In genomic region chr14:54503476-54503875, GRCh38 we compare ENCODE assay signal across 9 cellular contexts. TPM values are rescaled to one million over a fixed set of nuclear protein-coding genes. Genes with fewer than 3 reads are reported as not detected.
A peak's percentile ranks its signal among the peaks of the same experiment; 100 is the strongest.
DNase-seq lines count a peak whose midpoint lies in the region; ATAC-seq and TF ChIP-seq lines count a peak whose summit lies in the region.
"Had no signal": no experiment of that assay in that cellular context is flagged by ENCODE, and none has a peak within 500 bp of the region (broad histone marks: within the 10 kb centered on the region; RNA-seq: fewer than 3 reads in every experiment).

No MANE protein-coding gene starts in this region.

- DNase-seq in ELR (ENCODE audit: low read depth) = peak; percentile 66
- DNase-seq in LNCaP clone FGC (ENCODE audit: low read depth) = no peak
- no peak for DNase-seq in chondrocyte (ENCODE audit: low spot score)
- DNase-seq in neural crest cell (ENCODE audit: low read depth, low spot score) = no peak
- no peak for DNase-seq in tibial artery
- no peak for DNase-seq in GM19240 (ENCODE audit: insufficient read length, low spot score)
- no peak for DNase-seq in stimulated activated naive B cell treated with anti-CD40 and anti-IgM and Interleukin-4, amounts not matched to agents 10 μg/mL and 1 μg/mL and 100 μg/mL, for 72 hours
- no peak for DNase-seq in HuH-7.5 (ENCODE audit: low spot score)
- DNase-seq: NCI-H1436 had no signal

- no peaks in the 10 kb centered on the region for H3K4me1 Mint-ChIP-seq in chondrocyte (ENCODE audit: low read depth)
- no peaks in the 10 kb centered on the region for H3K4me1 Mint-ChIP-seq in neural crest cell
- H3K4me1 Mint-ChIP-seq in stimulated activated naive B cell treated with anti-CD40 and anti-IgM and Interleukin-4, amounts not matched to agents 10 μg/mL and 1 μg/mL and 100 μg/mL, for 72 hours = peaks cover 0 to 5% of the 10 kb centered on the region in 2 donors

- H3K27me3 ChIP-seq in tibial artery = peaks cover 0 to 3% of the 10 kb centered on the region in 2 donors

- H3K27ac ChIP-seq in tibial artery = no peak overlapping the region

- H3K9me3 ChIP-seq in tibial artery = no peaks in the 10 kb centered on the region

- H3K4me3 ChIP-seq in LNCaP clone FGC (ENCODE audit: low read depth, low read length) (no peak overlapping the region), tibial artery (no peak overlapping the region)

- H3K36me3 ChIP-seq in tibial artery = no peaks in the 10 kb centered on the region

- TF ChIP-seq CTCF in LNCaP clone FGC (IDR thresholded peaks at IDR 0.05; ENCODE audit: control insufficient read depth, extremely low read depth, insufficient read depth) (peak; percentile 59), chondrocyte (IDR thresholded peaks at IDR 0.05) (peak; percentile 76), neural crest cell (conservative IDR thresholded peaks at IDR 0.05) (peak; percentile 57), tibial artery (IDR thresholded peaks at IDR 0.05) (peak in 1 of 2 experiments; percentile 10)

- H3K4me3 Mint-ChIP-seq in chondrocyte (ENCODE audit: unreplicated experiment) (no peak overlapping the region), neural crest cell (no peak overlapping the region)
- no peak overlapping the region for H3K4me3 Mint-ChIP-seq in stimulated activated naive B cell treated with anti-CD40 and anti-IgM and Interleukin-4, amounts not matched to agents 10 μg/mL and 1 μg/mL and 100 μg/mL, for 72 hours

- no peaks in the 10 kb centered on the region for H3K36me3 Mint-ChIP-seq in chondrocyte (ENCODE audit: low read depth)
- no peaks in the 10 kb centered on the region for H3K36me3 Mint-ChIP-seq in neural crest cell (ENCODE audit: low read depth)
- no peaks in the 10 kb centered on the region for H3K36me3 Mint-ChIP-seq in stimulated activated naive B cell treated with anti-CD40 and anti-IgM and Interleukin-4, amounts not matched to agents 10 μg/mL and 1 μg/mL and 100 μg/mL, for 72 hours

- intact Hi-C loops in tibial artery (cut with DNase I; ENCODE audit: low total_unique reads) = no loop called here

- H3K27ac Mint-ChIP-seq in chondrocyte (ENCODE audit: unreplicated experiment) = no peak overlapping the region
- no peak overlapping the region for H3K27ac Mint-ChIP-seq in neural crest cell (ENCODE audit: unreplicated experiment)
- H3K27ac Mint-ChIP-seq in stimulated activated naive B cell treated with anti-CD40 and anti-IgM and Interleukin-4, amounts not matched to agents 10 μg/mL and 1 μg/mL and 100 μg/mL, for 72 hours = no peak overlapping the region

- no peak for ATAC-seq in stimulated activated naive B cell treated with anti-CD40 and anti-IgM and Interleukin-4, amounts not matched to agents 10 μg/mL and 1 μg/mL and 100 μg/mL, for 72 hours (replicated peaks)

- H3K27me3 Mint-ChIP-seq in chondrocyte (ENCODE audit: low read depth) = no peaks in the 10 kb centered on the region
- H3K27me3 Mint-ChIP-seq in neural crest cell (ENCODE audit: low read depth) = peaks cover 7% of the 10 kb centered on the region
- H3K27me3 Mint-ChIP-seq in stimulated activated naive B cell treated with anti-CD40 and anti-IgM and Interleukin-4, amounts not matched to agents 10 μg/mL and 1 μg/mL and 100 μg/mL, for 72 hours = peaks cover 17 to 19% of the 10 kb centered on the region in 2 donors

- H3K9me3 Mint-ChIP-seq in chondrocyte (ENCODE audit: low read depth) = no peaks in the 10 kb centered on the region
- no peaks in the 10 kb centered on the region for H3K9me3 Mint-ChIP-seq in neural crest cell
- H3K9me3 Mint-ChIP-seq in stimulated activated naive B cell treated with anti-CD40 and anti-IgM and Interleukin-4, amounts not matched to agents 10 μg/mL and 1 μg/mL and 100 μg/mL, for 72 hours = no peaks in the 10 kb centered on the region

- no peaks in the 10 kb centered on the region for H3K4me1 ChIP-seq in tibial artery

RNA-seq across cellular contexts. Expression of gene CGRRF1, which starts 6.2 kb away (rescaled TPM):
- total RNA-seq in chondrocyte (13.6 to 17.6 TPM (median 13.7 TPM) in 3 replicates), neural crest cell (17.0 and 23.8 TPM in 2 replicates)

RNA-seq across cellular contexts. Expression of gene GMFB, which starts 14.7 kb away (rescaled TPM):
- total RNA-seq in chondrocyte = 29.9 to 36.8 TPM (median 33.1 TPM) in 3 replicates
- 64.8 and 68.5 TPM in 2 replicates for total RNA-seq in neural crest cell
